In the genomic region with DNA sequence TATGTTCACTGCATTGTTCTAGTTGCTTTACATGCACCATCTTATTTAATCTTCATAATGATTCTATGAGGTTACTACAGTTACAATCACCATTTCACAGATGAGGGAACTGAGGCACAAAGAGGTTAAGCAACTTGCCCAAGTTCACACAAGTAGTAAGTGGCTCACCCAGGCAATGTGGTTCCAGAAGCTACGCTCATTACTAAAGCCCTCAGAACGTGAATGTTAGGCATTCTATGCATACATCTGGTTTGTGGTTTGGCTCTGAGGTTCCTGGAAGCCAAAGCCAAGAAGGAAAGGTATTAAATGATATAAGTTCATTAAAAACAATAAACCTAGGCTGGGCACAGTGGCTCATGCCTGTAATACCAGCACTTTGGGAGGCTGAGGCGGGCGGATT, we compare ENCODE assay signal across 20 cellular contexts. TPM values are rescaled to one million over a fixed set of nuclear protein-coding genes. Genes with fewer than 3 reads are reported as not detected.
DNase-seq lines count a peak whose midpoint lies in the region; ATAC-seq and TF ChIP-seq lines count a peak whose summit lies in the region.
"Had no signal": no experiment of that assay in that cellular context is flagged by ENCODE, and none has a peak within 500 bp of the region (broad histone marks: within the 10 kb centered on the region; RNA-seq: fewer than 3 reads in every experiment).

No MANE protein-coding gene starts in this region.

- H3K36me3 Mint-ChIP-seq in T-helper 2 cell treated with Interferon-gamma antibody and Interleukin-4, amounts not matched to agents 5 μg/mL and 100 μg/mL, for 36 hours (ENCODE audit: low read depth), result no peaks in the 10 kb centered on the region
- H3K36me3 Mint-ChIP-seq: brain; CD8-positive, alpha-beta T cell had no signal

- H3K9ac ChIP-seq in fibroblast of lung (ENCODE audit: insufficient read depth, low read length) (no peak overlapping the region), PC-3 (ENCODE audit: low read length) (no peak overlapping the region)

- H3F3A ChIP-seq in PC-3 (ENCODE audit: low read length, unreplicated experiment), result no peaks in the 10 kb centered on the region

- peaks cover 6% of the 10 kb centered on the region for H3K27me3 Mint-ChIP-seq in T-helper 2 cell treated with Interferon-gamma antibody and Interleukin-4, amounts not matched to agents 5 μg/mL and 100 μg/mL, for 36 hours (ENCODE audit: low read depth)
- H3K27me3 Mint-ChIP-seq: stimulated activated naive CD8-positive, alpha-beta T cell treated with anti-CD3 and anti-CD28 coated beads, Interleukin-15, amount 100 ng/mL, for 72 hours had no signal

- no peaks in the 10 kb centered on the region for H3K4me1 Mint-ChIP-seq in T-helper 2 cell treated with Interferon-gamma antibody and Interleukin-4, amounts not matched to agents 5 μg/mL and 100 μg/mL, for 36 hours (ENCODE audit: low read depth)
- H3K4me1 Mint-ChIP-seq: brain; stimulated activated naive CD8-positive, alpha-beta T cell treated with anti-CD3 and anti-CD28 coated beads, Interleukin-15, amount 100 ng/mL, for 72 hours had no signal

- H3K4me1 ChIP-seq in fibroblast of lung (ENCODE audit: control insufficient read depth, extremely low read depth, insufficient read depth, low read length), result no peaks in the 10 kb centered on the region
- H3K4me1 ChIP-seq in thyroid gland, result no peaks in the 10 kb centered on the region
- H3K4me1 ChIP-seq in PC-3 (ENCODE audit: insufficient read depth, low read length), result no peaks in the 10 kb centered on the region
- H3K4me1 ChIP-seq: heart left ventricle, spleen had no signal

- no peaks in the 10 kb centered on the region for H3K9me3 Mint-ChIP-seq in T-helper 2 cell treated with Interferon-gamma antibody and Interleukin-4, amounts not matched to agents 5 μg/mL and 100 μg/mL, for 36 hours
- H3K9me3 Mint-ChIP-seq: brain; CD8-positive, alpha-beta T cell; stimulated activated naive CD8-positive, alpha-beta T cell treated with anti-CD3 and anti-CD28 coated beads, Interleukin-15, amount 100 ng/mL, for 72 hours had no signal

- no TSS peak for BruUV-seq in PC-3 (replicated peaks; lab: Mats Ljungman, UMichigan)

- no peak for ATAC-seq in PC-3
- ATAC-seq: CD8-positive, alpha-beta T cell; heart left ventricle; stimulated activated naive CD8-positive, alpha-beta T cell treated with anti-CD3 and anti-CD28 coated beads, Interleukin-15, amount 100 ng/mL, for 72 hours had no signal

- TF ChIP-seq POLR2A in thyroid gland (IDR thresholded peaks at IDR 0.05), result no peak

- H3K9me2 ChIP-seq in PC-3 (replicated peaks; ENCODE audit: low read length), result no peaks in the 10 kb centered on the region

- CTCF ChIA-PET in PC-3 (lab: Charles Lee), result no interaction called here

- no peaks in the 10 kb centered on the region for H3K36me3 ChIP-seq in fibroblast of lung (ENCODE audit: control insufficient read depth, insufficient read depth, low read length)
- no peaks in the 10 kb centered on the region for H3K36me3 ChIP-seq in thyroid gland
- H3K36me3 ChIP-seq in PC-3 (ENCODE audit: low read depth, low read length), result no peaks in the 10 kb centered on the region
- H3K36me3 ChIP-seq: heart left ventricle, ovary, spleen had no signal

- H3K4me2 ChIP-seq in fibroblast of lung (ENCODE audit: extremely low read depth, insufficient read depth, low read length), result no peak overlapping the region
- no peak overlapping the region for H3K4me2 ChIP-seq in PC-3 (ENCODE audit: low read length)

- intact Hi-C loops in thyroid gland (cut with DNase I), result no loop called here
- intact Hi-C loops in PC-3 (cut with micrococcal nuclease), result no loop called here

- H3K4me3 ChIP-seq in fibroblast of lung (replicated peaks in 1 of 4; ENCODE audit: control extremely low read depth in 1 of 4, insufficient read depth in 1 of 4, low read depth in 3 of 4, low read length in 4 of 4) (no peak overlapping the region), retinal pigment epithelial cell (ENCODE audit: low read length) (no peak overlapping the region), thyroid gland (replicated peaks in 1 of 3) (no peak overlapping the region), PC-3 (ENCODE audit: low read length) (no peak overlapping the region)
- H3K4me3 ChIP-seq: heart left ventricle, ovary, spleen had no signal

- POLR2A ChIA-PET in PC-3 (lab: Charles Lee; ENCODE audit: unreplicated experiment), result no interaction called here

- no peak overlapping the region for H3K4me3 Mint-ChIP-seq in T-helper 2 cell treated with Interferon-gamma antibody and Interleukin-4, amounts not matched to agents 5 μg/mL and 100 μg/mL, for 36 hours
- H3K4me3 Mint-ChIP-seq: brain; CD8-positive, alpha-beta T cell; stimulated activated naive CD8-positive, alpha-beta T cell treated with anti-CD3 and anti-CD28 coated beads, Interleukin-15, amount 100 ng/mL, for 72 hours had no signal

- WGBS in thyroid gland, 2 donors, result 86 to 96% methylated on average over 4 of the region's 4 CpGs

- H3K27ac ChIP-seq in fibroblast of lung (ENCODE audit: insufficient read depth, low read length) (no peak overlapping the region), thyroid gland (no peak overlapping the region), PC-3 (ENCODE audit: low read length) (no peak overlapping the region)
- H3K27ac ChIP-seq: heart left ventricle, ovary, spleen, VCaP had no signal

- H3K79me2 ChIP-seq in fibroblast of lung (ENCODE audit: control insufficient read depth, insufficient read depth, low read length), result no peaks in the 10 kb centered on the region
- H3K79me2 ChIP-seq in PC-3 (ENCODE audit: low read length), result no peaks in the 10 kb centered on the region

- H3K27ac Mint-ChIP-seq in T-helper 2 cell treated with Interferon-gamma antibody and Interleukin-4, amounts not matched to agents 5 μg/mL and 100 μg/mL, for 36 hours, result no peak overlapping the region
- H3K27ac Mint-ChIP-seq: brain; CD8-positive, alpha-beta T cell; stimulated activated naive CD8-positive, alpha-beta T cell treated with anti-CD3 and anti-CD28 coated beads, Interleukin-15, amount 100 ng/mL, for 72 hours had no signal

- H3K27me3 ChIP-seq in fibroblast of lung (ENCODE audit: control insufficient read depth, insufficient read depth, low read length) (peaks cover 2% of the 10 kb centered on the region), thyroid gland (no peaks in the 10 kb centered on the region), PC-3 (ENCODE audit: low read length) (peaks cover 4% of the 10 kb centered on the region; the same call in 1 of the 2 replicates)
- H3K27me3 ChIP-seq: heart left ventricle, ovary, spleen had no signal

- DNase-seq in GM03348 (ENCODE audit: low spot score), result peak; percentile 63
- peak; percentile 70 for DNase-seq in RPMI7951 (ENCODE audit: low read depth)
- DNase-seq in fibroblast of lung (ENCODE audit: low read depth in 2 of 2), result peak; percentile 59 to 95
- DNase-seq in retinal pigment epithelial cell (ENCODE audit: low read depth), result peak; percentile 43
- no peak for DNase-seq in thyroid gland
- no peak for DNase-seq in PC-3
- DNase-seq in T-helper 2 cell treated with Interferon-gamma antibody and Interleukin-4, amounts not matched to agents 5 μg/mL and 100 μg/mL, for 36 hours (ENCODE audit: low spot score), result no peak
- DNase-seq in stimulated activated CD4-positive, alpha-beta T cell treated with anti-CD3 and anti-CD28 coated beads, Interleukin-4, amount 100 ng/mL, for 1 hour, result no peak
- DNase-seq: CD8-positive, alpha-beta T cell; effector memory CD4-positive, alpha-beta T cell; heart left ventricle; Karpas-422; NCI-H1930; NCI-H524; OCI-M1; ovary; spleen; stimulated activated naive CD8-positive, alpha-beta T cell treated with anti-CD3 and anti-CD28 coated beads, Interleukin-15, amount 100 ng/mL, for 72 hours had no signal

- H3K9me3 ChIP-seq in fibroblast of lung (ENCODE audit: control insufficient read depth, insufficient read depth, low read depth, low read length), result no peaks in the 10 kb centered on the region
- H3K9me3 ChIP-seq in thyroid gland, result no peaks in the 10 kb centered on the region
- H3K9me3 ChIP-seq in PC-3 (ENCODE audit: low read length), result no peaks in the 10 kb centered on the region
- H3K9me3 ChIP-seq: heart left ventricle, ovary, spleen had no signal

- H4K20me1 ChIP-seq in fibroblast of lung (ENCODE audit: control insufficient read depth, extremely low read depth, insufficient read depth, low read length) (no peaks in the 10 kb centered on the region), PC-3 (ENCODE audit: low read length) (no peaks in the 10 kb centered on the region)

- TF ChIP-seq CTCF in fibroblast of lung (conservative IDR thresholded peaks at IDR 0.05 in 1 of 2, IDR thresholded peaks at IDR 0.05 in 1 of 2; ENCODE audit: low read depth in 1 of 2, low read length in 2 of 2) (no peak), retinal pigment epithelial cell (conservative IDR thresholded peaks at IDR 0.05; ENCODE audit: low read depth, low read length) (no peak), thyroid gland (IDR thresholded peaks at IDR 0.05) (no peak), PC-3 (conservative IDR thresholded peaks at IDR 0.05; ENCODE audit: low read depth, low read length) (no peak)

- no peak overlapping the region for H2AFZ ChIP-seq in fibroblast of lung (ENCODE audit: low read length)
- no peak overlapping the region for H2AFZ ChIP-seq in PC-3 (ENCODE audit: low read length)

RNA-seq across cellular contexts. Expression of a gene that starts 14.4 kb away (rescaled TPM):
- total RNA-seq in RPMI7951 (2014; rRNA removed; shearing (Covaris generic)), result not detected in 2 replicates
- total RNA-seq in fibroblast of lung (not detected in 2 replicates), thyroid gland (not detected), PC-3 (2014; rRNA removed) (not detected in 2 replicates)
- polyA plus RNA-seq in fibroblast of lung, result not detected in 2 replicates
- not detected in 2 replicates for polyA plus RNA-seq in fibroblast of lung (2012)
- polyA minus RNA-seq in fibroblast of lung (ENCODE audit: low replicate concordance), result not detected in 2 replicates
- total RNA-seq: CD8-positive, alpha-beta T cell; heart left ventricle; spleen had no signal
- polyA plus RNA-seq: heart left ventricle had no signal

RNA-seq across cellular contexts. Expression of a gene that starts 31.2 kb away (rescaled TPM):
- 15.0 and 15.2 TPM in 2 replicates for total RNA-seq in RPMI7951 (2014; rRNA removed; shearing (Covaris generic))
- 26.2 and 26.9 TPM in 2 replicates for total RNA-seq in fibroblast of lung
- polyA plus RNA-seq in fibroblast of lung, result 10.5 and 12.6 TPM in 2 replicates
- polyA plus RNA-seq in fibroblast of lung (2012), result 12.2 and 15.4 TPM in 2 replicates
- 21.3 and 32.3 TPM in 2 replicates for polyA minus RNA-seq in fibroblast of lung (ENCODE audit: low replicate concordance)
- 10 to 100 TPM; 45.2 to 79.5 (median 62.0) TPM for total RNA-seq in thyroid gland
- total RNA-seq in PC-3 (2014; rRNA removed), result 27.1 and 28.4 TPM in 2 replicates

Comparison
In these comparisons a context has a peak if more than half of its experiments do, and no peak if none do; other contexts are left out.
1. DNase-seq: peak in GM03348 (single experiment), RPMI7951 (single experiment), fibroblast of lung (2 of 2) and retinal pigment epithelial cell (single experiment); none in thyroid gland (0 of 2), PC-3 (single experiment), T-helper 2 cell treated with Interferon-gamma antibody and Interleukin-4, amounts not matched to agents 5 μg/mL and 100 μg/mL, for 36 hours (single experiment) and stimulated activated CD4-positive, alpha-beta T cell treated with anti-CD3 and anti-CD28 coated beads, Interleukin-4, amount 100 ng/mL, for 1 hour (single experiment).